In genomic region chr20:23612385-23612784, GRCh38 we compare ENCODE assay signal across 16 cellular contexts. TPM values are rescaled to one million over a fixed set of nuclear protein-coding genes. Genes with fewer than 3 reads are reported as not detected.
A peak's percentile ranks its signal among the peaks of the same experiment; 100 is the strongest.
DNase-seq lines count a peak whose midpoint lies in the region; ATAC-seq and TF ChIP-seq lines count a peak whose summit lies in the region.
"Had no signal": no experiment of that assay in that cellular context is flagged by ENCODE, and none has a peak within 500 bp of the region (broad histone marks: within the 10 kb centered on the region; RNA-seq: fewer than 3 reads in every experiment).

No MANE protein-coding gene starts in this region.

- H3K4me1 ChIP-seq in ascending aorta (no peaks in the 10 kb centered on the region), gastroesophageal sphincter (peaks cover 0 to 32% (median 14%) of the 10 kb centered on the region in 3 donors), ovary (ENCODE audit: insufficient read depth) (peaks cover 5% of the 10 kb centered on the region)
- H3K4me1 ChIP-seq: Caco-2 had no signal

- H3K4me3 ChIP-seq in ascending aorta (no peak overlapping the region), gastroesophageal sphincter (no peak overlapping the region), ovary (no peak overlapping the region)
- H3K4me3 ChIP-seq: BLaER1, GM23338 had no signal

- DNase-seq in ascending aorta (ENCODE audit: low spot score in 2 of 2) (no peak), putamen (ENCODE audit: low spot score) (peak; percentile 68), LoVo (ENCODE audit: low spot score) (no peak), D341Med (ENCODE audit: low spot score) (no peak), ovary (no peak)
- DNase-seq: Caco-2; CD8-positive, alpha-beta memory T cell; DMS53; GF-D8; H7 had no signal

- TF ChIP-seq EP300 in gastroesophageal sphincter (IDR thresholded peaks at IDR 0.05) (no peak), ovary (IDR thresholded peaks at IDR 0.05) (no peak)

- no peak for TF ChIP-seq CTCF in ascending aorta (IDR thresholded peaks at IDR 0.05)
- TF ChIP-seq CTCF in gastroesophageal sphincter (IDR thresholded peaks at IDR 0.05) = no peak
- no peak for TF ChIP-seq CTCF in ovary (IDR thresholded peaks at IDR 0.05)

- 38 to 50% methylated on average over 2 of the region's 2 CpGs for WGBS in gastroesophageal sphincter (ENCODE audit: low coverage in 1 of 2), 2 donors
- 37 to 62% (median 55%) methylated on average over 2 of the region's 2 CpGs for WGBS in ovary, 3 donors

- TF ChIP-seq POLR2A in gastroesophageal sphincter (IDR thresholded peaks at IDR 0.05) (no peak), ovary (IDR thresholded peaks at IDR 0.05) (no peak)

- intact Hi-C loops in ascending aorta (cut with DNase I) = loop anchor here (5.0 kb wide), 1 partner anchor 560 kb away; no protein-coding TSS in a partner anchor
- intact Hi-C loops in ovary (cut with DNase I) = no loop called here

- no peak for ATAC-seq in gastroesophageal sphincter
- ATAC-seq: GM23338 had no signal

- H3K9me3 ChIP-seq in ascending aorta (no peaks in the 10 kb centered on the region), gastroesophageal sphincter (no peaks in the 10 kb centered on the region), ovary (no peaks in the 10 kb centered on the region)
- H3K9me3 ChIP-seq: BLaER1, Caco-2 had no signal

- no peaks in the 10 kb centered on the region for H3K36me3 ChIP-seq in ascending aorta
- H3K36me3 ChIP-seq in gastroesophageal sphincter = no peaks in the 10 kb centered on the region
- no peaks in the 10 kb centered on the region for H3K36me3 ChIP-seq in ovary
- H3K36me3 ChIP-seq: BLaER1 had no signal

- no peaks in the 10 kb centered on the region for H3K27me3 ChIP-seq in ascending aorta
- H3K27me3 ChIP-seq in gastroesophageal sphincter = no peaks in the 10 kb centered on the region
- no peaks in the 10 kb centered on the region for H3K27me3 ChIP-seq in ovary
- H3K27me3 ChIP-seq: BLaER1 had no signal

- H3K27ac ChIP-seq in ascending aorta (peak overlapping the region; percentile 6 to 14), gastroesophageal sphincter (peak overlapping the region in 3 of 4 donors; percentile 23 to 63 (median 61)), ovary (no peak overlapping the region)
- H3K27ac ChIP-seq: BLaER1 had no signal

RNA-seq across cellular contexts. Expression of gene CST9, which starts 6.7 kb away (rescaled TPM):
- not detected for total RNA-seq in ascending aorta
- total RNA-seq in gastroesophageal sphincter = not detected
- total RNA-seq in ovary = not detected
- not detected for polyA plus RNA-seq in ovary
- total RNA-seq: A673; Caco-2; CD8-positive, alpha-beta memory T cell; GM23338; H7; HT1080 had no signal
- polyA plus RNA-seq: CD8-positive, alpha-beta memory T cell; GM23338; IgD-negative memory B cell had no signal

RNA-seq across cellular contexts. Expression of gene CST3, which starts 25.4 kb away (rescaled TPM):
- total RNA-seq in ascending aorta (2,609 TPM), gastroesophageal sphincter (1,000 to 10,000 TPM in 3 of 4 donors, 100 to 1,000 TPM in 1; 951 to 1,877 (median 1,344) TPM), ovary (100 to 1,000 TPM; 317 to 889 (median 588) TPM)
- polyA plus RNA-seq in ovary = 100 to 1,000 TPM; 352 to 404 TPM

RNA-seq across cellular contexts. Expression of gene CST9L, which starts 44.1 kb away (rescaled TPM):
- total RNA-seq in ascending aorta (not detected), gastroesophageal sphincter (not detected), ovary (not detected)
- not detected for polyA plus RNA-seq in ovary
- total RNA-seq: A673; Caco-2; CD8-positive, alpha-beta memory T cell; GM23338; H7; HT1080 had no signal
- polyA plus RNA-seq: CD8-positive, alpha-beta memory T cell; GM23338; IgD-negative memory B cell had no signal

Comparison
In these comparisons a context has a peak if more than half of its experiments do, and no peak if none do; other contexts are left out.
1. H3K27ac ChIP-seq: peak in ascending aorta (2 of 2) and gastroesophageal sphincter (3 of 4); none in ovary (0 of 2).